ENCODE assay signal across 10 cellular contexts in the genomic region with DNA sequence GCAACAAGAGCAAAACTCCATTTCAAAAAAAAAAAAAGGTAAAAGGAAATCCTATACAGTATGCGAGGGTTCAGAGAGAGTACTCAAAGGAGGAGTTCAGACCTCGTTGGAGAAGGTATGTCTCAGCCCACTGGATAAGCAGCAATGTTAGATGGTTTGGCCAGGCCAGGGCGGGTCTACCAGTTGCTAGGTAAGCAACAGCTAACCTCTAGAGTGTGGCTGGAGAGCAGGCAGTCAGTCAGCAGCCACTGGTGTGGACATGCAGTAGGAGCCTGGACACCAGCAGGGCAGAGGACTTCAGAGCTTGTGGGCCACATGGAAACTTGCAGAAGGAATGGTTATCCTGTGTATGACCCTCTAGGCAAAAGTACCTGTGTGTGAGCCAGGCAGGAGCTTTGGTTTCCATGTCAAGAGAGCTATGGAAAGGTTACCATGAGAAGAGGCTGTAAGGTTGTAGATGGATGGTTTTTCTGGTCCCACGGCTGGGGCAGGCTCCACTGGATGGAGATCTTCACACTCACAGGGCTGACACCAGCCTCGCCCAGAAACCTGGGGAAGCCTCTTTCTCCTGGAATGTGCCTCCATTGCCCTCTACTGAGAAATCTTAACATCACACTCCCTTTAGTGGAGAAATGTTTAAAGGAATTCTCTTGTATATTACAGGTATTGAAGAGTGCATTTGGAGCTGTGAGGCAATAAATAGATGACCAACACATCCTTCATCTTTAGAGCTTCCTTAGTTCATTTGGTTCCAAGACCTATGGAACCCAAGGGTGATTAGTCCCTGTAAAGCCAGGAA.
DNase-seq lines count a peak whose midpoint lies in the region; ATAC-seq and TF ChIP-seq lines count a peak whose summit lies in the region.
"Had no signal": no experiment of that assay in that cellular context is flagged by ENCODE, and none has a peak within 500 bp of the region (broad histone marks: within the 10 kb centered on the region; RNA-seq: fewer than 3 reads in every experiment).

No MANE protein-coding gene starts in this region.

- POLR2A ChIA-PET in WTC11 (lab: Charles Lee): no interaction called here

- H3K9me3 Mint-ChIP-seq in HFFc6 (no peaks in the 10 kb centered on the region), WTC11 (no peaks in the 10 kb centered on the region)

- H3K27me3 Mint-ChIP-seq in HFFc6 (ENCODE audit: insufficient read depth) (peaks cover 6% of the 10 kb centered on the region), WTC11 (ENCODE audit: low read depth) (peaks cover 3% of the 10 kb centered on the region; the same call in 1 of the 2 replicates)

- H3K36me3 Mint-ChIP-seq in HFFc6 (ENCODE audit: low read depth) (no peaks in the 10 kb centered on the region), WTC11 (no peaks in the 10 kb centered on the region)

- TF ChIP-seq CTCF in HFFc6 (IDR thresholded peaks at IDR 0.05) (peak; percentile 68), WTC11 (IDR thresholded peaks at IDR 0.05) (no peak)

- H3K4me1 Mint-ChIP-seq in HFFc6 (ENCODE audit: low read depth) (no peaks in the 10 kb centered on the region), WTC11 (no peaks in the 10 kb centered on the region)

- H3K27ac Mint-ChIP-seq in HFFc6 (no peak overlapping the region), WTC11 (no peak overlapping the region)

- no peak overlapping the region for H3K4me3 Mint-ChIP-seq in HFFc6
- H3K4me3 Mint-ChIP-seq in WTC11: no peak overlapping the region

- peak; percentile 92 for ATAC-seq in WTC11
- ATAC-seq in left lobe of liver: peak; percentile 23
- ATAC-seq in GM19324 (IDR thresholded peaks at IDR 0.05; ENCODE audit: low FRiP score, unreplicated experiment): no peak
- ATAC-seq: gastroesophageal sphincter had no signal

- CTCF ChIA-PET in WTC11 (lab: Charles Lee): interaction anchor here (1.3 to 1.4 kb wide), 2 partner anchors 10 to 129 kb away, joined by 4 to 7 read pairs; partner anchors contain the start of gene VWA2

- DNase-seq in COLO829 (ENCODE audit: low spot score) (peak; percentile 5), HFFc6 (peak; percentile 14), WTC11 (ENCODE audit: low spot score) (no peak), left lobe of liver (ENCODE audit: low spot score) (no peak), MV-4-11 (lab: John Stamatoyannopoulos, UW) (no peak), NOMO-1 treated with dmso at 0.1 percent for 144 hours (lab: John Stamatoyannopoulos, UW; ENCODE audit: unreplicated experiment) (no peak)
- DNase-seq in stimulated activated naive CD4-positive, alpha-beta T cell (lab: John Stamatoyannopoulos, UW): no peak
- DNase-seq: NCI-H345 had no signal

TF ChIP-seq in WTC11, 78 proteins besides CTCF, POLR2A, EP300 and RAD21:
- no peak for TF ChIP-seq NFE2L1 (CRISPR knock-in tag; IDR thresholded peaks at IDR 0.05)

Comparison
In these comparisons a context has a peak if more than half of its experiments do, and no peak if none do; other contexts are left out.
1. DNase-seq: peak in COLO829 (single experiment) and HFFc6 (single experiment); none in WTC11 (single experiment), left lobe of liver (single experiment), MV-4-11 (single experiment), stimulated activated naive CD4-positive, alpha-beta T cell (0 of 6) and NOMO-1 treated with dmso at 0.1 percent for 144 hours (single experiment).